Comparison of ENCODE assay signal across 1 cellular context in the genomic region with DNA sequence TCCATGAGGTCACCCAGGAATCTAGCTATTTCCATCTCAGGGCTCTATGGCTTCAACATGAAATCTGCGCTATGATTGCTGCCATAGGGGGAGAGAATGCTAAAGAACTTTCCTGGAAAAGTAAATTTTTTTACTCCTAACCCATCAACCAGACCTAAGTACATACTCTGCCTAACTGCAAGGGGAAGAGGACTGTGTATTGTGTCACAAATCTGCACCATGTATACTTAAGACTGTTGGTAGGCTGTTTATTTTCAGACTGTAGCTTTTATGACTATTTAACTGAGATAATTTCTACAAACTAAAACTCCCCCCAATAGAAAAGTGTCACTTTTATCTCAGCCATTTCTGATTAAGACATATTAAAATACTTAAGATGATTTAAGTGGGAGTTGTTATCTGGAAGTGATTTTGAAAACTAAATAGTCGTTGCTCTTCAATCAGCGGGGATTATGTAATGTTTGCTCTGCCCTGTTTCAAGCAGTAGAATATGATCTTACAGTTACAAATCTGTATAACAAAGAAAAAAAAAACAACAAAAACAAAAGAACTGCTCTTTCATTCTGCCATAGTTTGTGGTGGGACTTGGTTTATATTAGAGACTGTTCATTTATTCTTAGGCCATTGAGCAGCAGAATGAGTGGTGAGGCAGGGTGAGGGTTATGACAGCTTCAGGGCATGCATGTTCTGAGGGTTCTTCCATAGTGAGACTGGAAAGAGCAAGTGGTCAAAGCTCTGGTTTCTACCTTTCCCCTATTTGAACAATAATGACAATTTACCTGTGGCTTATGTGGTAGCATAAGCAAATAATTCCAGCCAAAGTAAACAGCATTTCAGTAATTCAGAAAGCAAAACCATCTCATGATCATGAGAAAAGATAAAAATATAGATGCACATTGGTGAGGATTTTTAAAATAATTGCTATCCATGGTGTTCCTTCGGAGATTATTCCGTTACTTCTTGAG.
TF ChIP-seq lines count a peak whose summit lies in the region.

No MANE protein-coding gene starts in this region.

TF ChIP-seq in HEK293, 187 proteins besides CTCF, POLR2A, EP300 and RAD21 (continued from another document and continues in another):
- TF ChIP-seq, protein P1, sequence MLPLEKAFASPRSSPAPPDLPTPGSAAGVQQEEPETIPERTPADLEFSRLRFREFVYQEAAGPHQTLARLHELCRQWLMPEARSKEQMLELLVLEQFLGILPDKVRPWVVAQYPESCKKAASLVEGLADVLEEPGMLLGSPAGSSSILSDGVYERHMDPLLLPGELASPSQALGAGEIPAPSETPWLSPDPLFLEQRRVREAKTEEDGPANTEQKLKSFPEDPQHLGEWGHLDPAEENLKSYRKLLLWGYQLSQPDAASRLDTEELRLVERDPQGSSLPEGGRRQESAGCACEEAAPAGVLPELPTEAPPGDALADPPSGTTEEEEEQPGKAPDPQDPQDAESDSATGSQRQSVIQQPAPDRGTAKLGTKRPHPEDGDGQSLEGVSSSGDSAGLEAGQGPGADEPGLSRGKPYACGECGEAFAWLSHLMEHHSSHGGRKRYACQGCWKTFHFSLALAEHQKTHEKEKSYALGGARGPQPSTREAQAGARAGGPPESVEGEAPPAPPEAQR (tag by site-specific recombination; IDR thresholded peaks at IDR 0.05) = no peak
- TF ChIP-seq, protein P2, sequence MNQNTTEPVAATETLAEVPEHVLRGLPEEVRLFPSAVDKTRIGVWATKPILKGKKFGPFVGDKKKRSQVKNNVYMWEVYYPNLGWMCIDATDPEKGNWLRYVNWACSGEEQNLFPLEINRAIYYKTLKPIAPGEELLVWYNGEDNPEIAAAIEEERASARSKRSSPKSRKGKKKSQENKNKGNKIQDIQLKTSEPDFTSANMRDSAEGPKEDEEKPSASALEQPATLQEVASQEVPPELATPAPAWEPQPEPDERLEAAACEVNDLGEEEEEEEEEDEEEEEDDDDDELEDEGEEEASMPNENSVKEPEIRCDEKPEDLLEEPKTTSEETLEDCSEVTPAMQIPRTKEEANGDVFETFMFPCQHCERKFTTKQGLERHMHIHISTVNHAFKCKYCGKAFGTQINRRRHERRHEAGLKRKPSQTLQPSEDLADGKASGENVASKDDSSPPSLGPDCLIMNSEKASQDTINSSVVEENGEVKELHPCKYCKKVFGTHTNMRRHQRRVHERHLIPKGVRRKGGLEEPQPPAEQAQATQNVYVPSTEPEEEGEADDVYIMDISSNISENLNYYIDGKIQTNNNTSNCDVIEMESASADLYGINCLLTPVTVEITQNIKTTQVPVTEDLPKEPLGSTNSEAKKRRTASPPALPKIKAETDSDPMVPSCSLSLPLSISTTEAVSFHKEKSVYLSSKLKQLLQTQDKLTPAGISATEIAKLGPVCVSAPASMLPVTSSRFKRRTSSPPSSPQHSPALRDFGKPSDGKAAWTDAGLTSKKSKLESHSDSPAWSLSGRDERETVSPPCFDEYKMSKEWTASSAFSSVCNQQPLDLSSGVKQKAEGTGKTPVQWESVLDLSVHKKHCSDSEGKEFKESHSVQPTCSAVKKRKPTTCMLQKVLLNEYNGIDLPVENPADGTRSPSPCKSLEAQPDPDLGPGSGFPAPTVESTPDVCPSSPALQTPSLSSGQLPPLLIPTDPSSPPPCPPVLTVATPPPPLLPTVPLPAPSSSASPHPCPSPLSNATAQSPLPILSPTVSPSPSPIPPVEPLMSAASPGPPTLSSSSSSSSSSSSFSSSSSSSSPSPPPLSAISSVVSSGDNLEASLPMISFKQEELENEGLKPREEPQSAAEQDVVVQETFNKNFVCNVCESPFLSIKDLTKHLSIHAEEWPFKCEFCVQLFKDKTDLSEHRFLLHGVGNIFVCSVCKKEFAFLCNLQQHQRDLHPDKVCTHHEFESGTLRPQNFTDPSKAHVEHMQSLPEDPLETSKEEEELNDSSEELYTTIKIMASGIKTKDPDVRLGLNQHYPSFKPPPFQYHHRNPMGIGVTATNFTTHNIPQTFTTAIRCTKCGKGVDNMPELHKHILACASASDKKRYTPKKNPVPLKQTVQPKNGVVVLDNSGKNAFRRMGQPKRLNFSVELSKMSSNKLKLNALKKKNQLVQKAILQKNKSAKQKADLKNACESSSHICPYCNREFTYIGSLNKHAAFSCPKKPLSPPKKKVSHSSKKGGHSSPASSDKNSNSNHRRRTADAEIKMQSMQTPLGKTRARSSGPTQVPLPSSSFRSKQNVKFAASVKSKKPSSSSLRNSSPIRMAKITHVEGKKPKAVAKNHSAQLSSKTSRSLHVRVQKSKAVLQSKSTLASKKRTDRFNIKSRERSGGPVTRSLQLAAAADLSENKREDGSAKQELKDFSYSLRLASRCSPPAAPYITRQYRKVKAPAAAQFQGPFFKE (tag by site-specific recombination; IDR thresholded peaks at IDR 0.05; ENCODE audit: borderline replicate concordance) = no peak
- TF ChIP-seq, protein P3, sequence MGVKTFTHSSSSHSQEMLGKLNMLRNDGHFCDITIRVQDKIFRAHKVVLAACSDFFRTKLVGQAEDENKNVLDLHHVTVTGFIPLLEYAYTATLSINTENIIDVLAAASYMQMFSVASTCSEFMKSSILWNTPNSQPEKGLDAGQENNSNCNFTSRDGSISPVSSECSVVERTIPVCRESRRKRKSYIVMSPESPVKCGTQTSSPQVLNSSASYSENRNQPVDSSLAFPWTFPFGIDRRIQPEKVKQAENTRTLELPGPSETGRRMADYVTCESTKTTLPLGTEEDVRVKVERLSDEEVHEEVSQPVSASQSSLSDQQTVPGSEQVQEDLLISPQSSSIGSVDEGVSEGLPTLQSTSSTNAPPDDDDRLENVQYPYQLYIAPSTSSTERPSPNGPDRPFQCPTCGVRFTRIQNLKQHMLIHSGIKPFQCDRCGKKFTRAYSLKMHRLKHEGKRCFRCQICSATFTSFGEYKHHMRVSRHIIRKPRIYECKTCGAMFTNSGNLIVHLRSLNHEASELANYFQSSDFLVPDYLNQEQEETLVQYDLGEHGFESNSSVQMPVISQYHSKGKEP (tag by site-specific recombination; IDR thresholded peaks at IDR 0.05) = peak; percentile 19; the same call in 1 of the 2 replicates
- TF ChIP-seq GLI4 (tag by site-specific recombination; IDR thresholded peaks at IDR 0.05) (no peak), ZNF426 (tag by site-specific recombination; IDR thresholded peaks at IDR 0.05) (0 out of 2 replicates have a peak, but pooled peaks have one; percentile 8), ZNF132 (tag by site-specific recombination; IDR thresholded peaks at IDR 0.05; ENCODE audit: borderline replicate concordance) (no peak), KLF9 (tag by site-specific recombination; IDR thresholded peaks at IDR 0.05; ENCODE audit: low read depth) (no peak), ZNF24 (tag by site-specific recombination; IDR thresholded peaks at IDR 0.05) (no peak), OVOL3 (tag by site-specific recombination; IDR thresholded peaks at IDR 0.05) (peak; percentile 69; the same call in 1 of the 2 replicates), ZNF610 (tag by site-specific recombination; IDR thresholded peaks at IDR 0.05; ENCODE audit: borderline replicate concordance) (no peak; the same call in 1 of the 2 replicates), BCL11B (tag by site-specific recombination; IDR thresholded peaks at IDR 0.05; ENCODE audit: low read depth) (no peak), ZNF473 (tag by site-specific recombination; IDR thresholded peaks at IDR 0.05) (no peak), ZNF324 (tag by site-specific recombination; IDR thresholded peaks at IDR 0.05) (no peak), ZNF501 (tag by site-specific recombination; IDR thresholded peaks at IDR 0.05) (no peak), ZNF596 (tag by site-specific recombination; IDR thresholded peaks at IDR 0.05) (no peak), ZNF521 (tag by site-specific recombination; IDR thresholded peaks at IDR 0.05) (no peak), ZBTB20 (tag by site-specific recombination; IDR thresholded peaks at IDR 0.05) (peak; percentile 32; the same call in 1 of the 2 replicates), REPIN1 (tag by site-specific recombination; IDR thresholded peaks at IDR 0.05; ENCODE audit: low read depth) (no peak), ZNF404 (tag by site-specific recombination; IDR thresholded peaks at IDR 0.05) (no peak), ZNF133 (tag by site-specific recombination; IDR thresholded peaks at IDR 0.05) (no peak), GFI1B (tag by site-specific recombination; IDR thresholded peaks at IDR 0.05) (peak; percentile 89), TRIM28 (IDR thresholded peaks at IDR 0.05; ENCODE audit: borderline replicate concordance, low read length) (no peak; the same call in 1 of the 2 replicates), ZNF707 (tag by site-specific recombination; IDR thresholded peaks at IDR 0.05) (no peak), ZNF776 (tag by site-specific recombination; IDR thresholded peaks at IDR 0.05; ENCODE audit: borderline replicate concordance) (no peak), ZNF701 (tag by site-specific recombination; IDR thresholded peaks at IDR 0.05) (no peak), ZNF623 (tag by site-specific recombination; IDR thresholded peaks at IDR 0.05) (no peak), ZNF791 (tag by site-specific recombination; IDR thresholded peaks at IDR 0.05) (no peak), ZNF174 (tag by site-specific recombination; IDR thresholded peaks at IDR 0.05) (no peak), PRDM1 (tag by site-specific recombination; IDR thresholded peaks at IDR 0.05) (no peak), IKZF3 (tag by site-specific recombination; IDR thresholded peaks at IDR 0.05) (0 out of 2 replicates have a peak, but pooled peaks have one; percentile 13), ZSCAN16 (tag by site-specific recombination; IDR thresholded peaks at IDR 0.05) (no peak), ZNF140 (tag by site-specific recombination; IDR thresholded peaks at IDR 0.05) (no peak), ZNF146 (tag by site-specific recombination; IDR thresholded peaks at IDR 0.05) (no peak), ZNF571 (tag by site-specific recombination; IDR thresholded peaks at IDR 0.05) (no peak), KLF10 (tag by site-specific recombination; IDR thresholded peaks at IDR 0.05) (peak; percentile 60), ZNF37A (tag by site-specific recombination; IDR thresholded peaks at IDR 0.05) (0 out of 2 replicates have a peak, but pooled peaks have one; percentile 4), ZNF416 (tag by site-specific recombination; IDR thresholded peaks at IDR 0.05) (no peak), KLF16 (tag by site-specific recombination; IDR thresholded peaks at IDR 0.05) (no peak), ZNF211 (tag by site-specific recombination; IDR thresholded peaks at IDR 0.05; ENCODE audit: low read depth) (no peak), ZNF391 (tag by site-specific recombination; IDR thresholded peaks at IDR 0.05; ENCODE audit: borderline replicate concordance, low read depth) (no peak), ZNF155 (tag by site-specific recombination; IDR thresholded peaks at IDR 0.05) (no peak), MZF1 (tag by site-specific recombination; IDR thresholded peaks at IDR 0.05; ENCODE audit: borderline replicate concordance) (peak; percentile 79; the same call in 1 of the 2 replicates), ZNF394 (tag by site-specific recombination; IDR thresholded peaks at IDR 0.05; ENCODE audit: borderline replicate concordance) (no peak), ZNF658 (tag by site-specific recombination; IDR thresholded peaks at IDR 0.05) (no peak)
- TF ChIP-seq, protein P4, sequence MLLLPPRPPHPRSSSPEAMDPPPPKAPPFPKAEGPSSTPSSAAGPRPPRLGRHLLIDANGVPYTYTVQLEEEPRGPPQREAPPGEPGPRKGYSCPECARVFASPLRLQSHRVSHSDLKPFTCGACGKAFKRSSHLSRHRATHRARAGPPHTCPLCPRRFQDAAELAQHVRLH (tag by site-specific recombination; IDR thresholded peaks at IDR 0.05) = peak; percentile 19; the same call in 1 of the 2 replicates
- TF ChIP-seq, protein P5, sequence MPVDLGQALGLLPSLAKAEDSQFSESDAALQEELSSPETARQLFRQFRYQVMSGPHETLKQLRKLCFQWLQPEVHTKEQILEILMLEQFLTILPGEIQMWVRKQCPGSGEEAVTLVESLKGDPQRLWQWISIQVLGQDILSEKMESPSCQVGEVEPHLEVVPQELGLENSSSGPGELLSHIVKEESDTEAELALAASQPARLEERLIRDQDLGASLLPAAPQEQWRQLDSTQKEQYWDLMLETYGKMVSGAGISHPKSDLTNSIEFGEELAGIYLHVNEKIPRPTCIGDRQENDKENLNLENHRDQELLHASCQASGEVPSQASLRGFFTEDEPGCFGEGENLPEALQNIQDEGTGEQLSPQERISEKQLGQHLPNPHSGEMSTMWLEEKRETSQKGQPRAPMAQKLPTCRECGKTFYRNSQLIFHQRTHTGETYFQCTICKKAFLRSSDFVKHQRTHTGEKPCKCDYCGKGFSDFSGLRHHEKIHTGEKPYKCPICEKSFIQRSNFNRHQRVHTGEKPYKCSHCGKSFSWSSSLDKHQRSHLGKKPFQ (tag by site-specific recombination; IDR thresholded peaks at IDR 0.05) = 0 out of 2 replicates have a peak, but pooled peaks have one; percentile 46
- TF ChIP-seq, protein P6, sequence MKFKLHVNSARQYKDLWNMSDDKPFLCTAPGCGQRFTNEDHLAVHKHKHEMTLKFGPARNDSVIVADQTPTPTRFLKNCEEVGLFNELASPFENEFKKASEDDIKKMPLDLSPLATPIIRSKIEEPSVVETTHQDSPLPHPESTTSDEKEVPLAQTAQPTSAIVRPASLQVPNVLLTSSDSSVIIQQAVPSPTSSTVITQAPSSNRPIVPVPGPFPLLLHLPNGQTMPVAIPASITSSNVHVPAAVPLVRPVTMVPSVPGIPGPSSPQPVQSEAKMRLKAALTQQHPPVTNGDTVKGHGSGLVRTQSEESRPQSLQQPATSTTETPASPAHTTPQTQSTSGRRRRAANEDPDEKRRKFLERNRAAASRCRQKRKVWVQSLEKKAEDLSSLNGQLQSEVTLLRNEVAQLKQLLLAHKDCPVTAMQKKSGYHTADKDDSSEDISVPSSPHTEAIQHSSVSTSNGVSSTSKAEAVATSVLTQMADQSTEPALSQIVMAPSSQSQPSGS (tag by site-specific recombination; IDR thresholded peaks at IDR 0.05; ENCODE audit: low read depth) = 0 out of 2 replicates have a peak, but pooled peaks have one; percentile 39
- TF ChIP-seq, protein P7, sequence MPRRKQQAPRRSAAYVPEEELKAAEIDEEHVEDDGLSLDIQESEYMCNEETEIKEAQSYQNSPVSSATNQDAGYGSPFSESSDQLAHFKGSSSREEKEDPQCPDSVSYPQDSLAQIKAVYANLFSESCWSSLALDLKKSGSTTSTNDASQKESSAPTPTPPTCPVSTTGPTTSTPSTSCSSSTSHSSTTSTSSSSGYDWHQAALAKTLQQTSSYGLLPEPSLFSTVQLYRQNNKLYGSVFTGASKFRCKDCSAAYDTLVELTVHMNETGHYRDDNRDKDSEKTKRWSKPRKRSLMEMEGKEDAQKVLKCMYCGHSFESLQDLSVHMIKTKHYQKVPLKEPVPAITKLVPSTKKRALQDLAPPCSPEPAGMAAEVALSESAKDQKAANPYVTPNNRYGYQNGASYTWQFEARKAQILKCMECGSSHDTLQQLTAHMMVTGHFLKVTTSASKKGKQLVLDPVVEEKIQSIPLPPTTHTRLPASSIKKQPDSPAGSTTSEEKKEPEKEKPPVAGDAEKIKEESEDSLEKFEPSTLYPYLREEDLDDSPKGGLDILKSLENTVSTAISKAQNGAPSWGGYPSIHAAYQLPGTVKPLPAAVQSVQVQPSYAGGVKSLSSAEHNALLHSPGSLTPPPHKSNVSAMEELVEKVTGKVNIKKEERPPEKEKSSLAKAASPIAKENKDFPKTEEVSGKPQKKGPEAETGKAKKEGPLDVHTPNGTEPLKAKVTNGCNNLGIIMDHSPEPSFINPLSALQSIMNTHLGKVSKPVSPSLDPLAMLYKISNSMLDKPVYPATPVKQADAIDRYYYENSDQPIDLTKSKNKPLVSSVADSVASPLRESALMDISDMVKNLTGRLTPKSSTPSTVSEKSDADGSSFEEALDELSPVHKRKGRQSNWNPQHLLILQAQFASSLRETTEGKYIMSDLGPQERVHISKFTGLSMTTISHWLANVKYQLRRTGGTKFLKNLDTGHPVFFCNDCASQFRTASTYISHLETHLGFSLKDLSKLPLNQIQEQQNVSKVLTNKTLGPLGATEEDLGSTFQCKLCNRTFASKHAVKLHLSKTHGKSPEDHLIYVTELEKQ (tag by site-specific recombination; IDR thresholded peaks at IDR 0.05; ENCODE audit: borderline replicate concordance) = no peak
